In genomic region chr9:87499455-87500015, GRCh38 we compare ENCODE assay signal across 9 cellular contexts. TPM values are rescaled to one million over a fixed set of nuclear protein-coding genes. Genes with fewer than 3 reads are reported as not detected.
DNase-seq lines count a peak whose midpoint lies in the region; ATAC-seq, FAIRE-seq and TF ChIP-seq lines count a peak whose summit lies in the region.
"Had no signal": no experiment of that assay in that cellular context is flagged by ENCODE, and none has a peak within 500 bp of the region (broad histone marks: within the 10 kb centered on the region; RNA-seq: fewer than 3 reads in every experiment).

No MANE protein-coding gene starts in this region.

- 8% methylated on average over 2 of the region's 2 CpGs for WGBS in HepG2 (ENCODE audit: low lambda C conversion rate)

- CTCF ChIA-PET in HepG2 (lab: Yijun Ruan, JAX; ENCODE audit: low intra/inter-chr PET ratio, low total read pairs) = interaction anchor here (1.3 kb wide), 1 partner anchor 163 kb away, joined by 3 read pairs; no protein-coding TSS in a partner anchor

- no peak for TF ChIP-seq RAD21 in HepG2 (CRISPR knock-in tag; IDR thresholded peaks at IDR 0.05)

- TF ChIP-seq POLR2A in HepG2 (IDR thresholded peaks at IDR 0.05; ENCODE audit: insufficient read depth in 1 of 2, low read depth in 2 of 2, low read length in 2 of 2) = no peak

- FAIRE-seq in HepG2 (lab: Jason Lieb, UNC) = peak; percentile 36
- FAIRE-seq: endometrium had no signal

- peaks cover 0 to 4% (median 0%) of the 10 kb centered on the region in 11 experiments; a peak in 1 of 22 replicates for H3K36me3 ChIP-seq in BLaER1 treated with 17β-estradiol and CSF1 and Interleukin-3, amounts not matched to agents 10 nM and 100 nM
- H3K36me3 ChIP-seq in SJSA1 = peaks cover 68% of the 10 kb centered on the region
- H3K36me3 ChIP-seq in HepG2 (replicated peaks in 1 of 2; ENCODE audit: control insufficient read depth in 1 of 2, insufficient read depth in 2 of 2, low read length in 2 of 2) = no peaks in the 10 kb centered on the region

- POLR2A ChIA-PET in HepG2 (lab: Yijun Ruan, JAX) = interaction anchor here (2.7 to 3.8 kb wide), 2 partner anchors 71 to 114 kb away, joined by 28 read pairs; no protein-coding TSS in a partner anchor

- peaks cover 47% of the 10 kb centered on the region for H3K79me2 ChIP-seq in HepG2 (ENCODE audit: insufficient read depth, low read length)

- H3K4me3 Mint-ChIP-seq in stimulated activated memory B cell treated with anti-CD40 and anti-IgM and Interleukin-4, amounts not matched to agents 10 μg/mL and 1 μg/mL and 100 μg/mL, for 72 hours = no peak overlapping the region

- TF ChIP-seq CTCF in HepG2 (CRISPR knock-in tag; IDR thresholded peaks at IDR 0.05) = no peak

- H3K9me3 ChIP-seq in BLaER1 treated with 17β-estradiol and CSF1 and Interleukin-3, amounts not matched to agents 10 nM and 100 nM (replicated peaks in 1 of 11) = peaks cover 0 to 21% (median 18%) of the 10 kb centered on the region in 11 experiments; a peak in 17 of 22 replicates
- H3K9me3 ChIP-seq in SJSA1 (replicated peaks) (no peaks in the 10 kb centered on the region), HepG2 (ENCODE audit: low read length) (no peaks in the 10 kb centered on the region)

- H3K4me3 ChIP-seq in BLaER1 treated with 17β-estradiol and CSF1 and Interleukin-3, amounts not matched to agents 10 nM and 100 nM = peak overlapping the region in 3 of 10 experiments; percentile 65 to 70 (median 67); a peak in 6 of 20 replicates
- H3K4me3 ChIP-seq in SJSA1 (peak overlapping the region; percentile 91), HepG2 (replicated peaks in 1 of 3; ENCODE audit: insufficient read depth in 1 of 3, low read depth in 2 of 3, low read length in 3 of 3) (peak overlapping the region; percentile 79 to 87 (median 85))

- intact Hi-C loops in HepG2 (cut with micrococcal nuclease; ENCODE audit: unreplicated experiment) = loop anchor here (1.0 to 5.0 kb wide), 4 partner anchors 71 to 163 kb away; no protein-coding TSS in a partner anchor

- peaks cover 44% of the 10 kb centered on the region for H3K27me3 Mint-ChIP-seq in stimulated activated memory B cell treated with anti-CD40 and anti-IgM and Interleukin-4, amounts not matched to agents 10 μg/mL and 1 μg/mL and 100 μg/mL, for 72 hours

- no peak for TF ChIP-seq EP300 in HepG2 (IDR thresholded peaks at IDR 0.05; ENCODE audit: low read depth in 2 of 2, low read length in 2 of 2)
- TF ChIP-seq EP300 in HepG2 (CRISPR knock-in tag; IDR thresholded peaks at IDR 0.05; ENCODE audit: borderline replicate concordance) = no peak

- no peak overlapping the region for H3K27ac ChIP-seq in BLaER1 treated with 17β-estradiol and CSF1 and Interleukin-3, amounts not matched to agents 10 nM and 100 nM
- peak overlapping the region; percentile 94 for H3K27ac ChIP-seq in SJSA1
- H3K27ac ChIP-seq in HepG2 (ENCODE audit: extremely low read length, insufficient read depth, low read length) = peak overlapping the region; percentile 86

- peaks cover 15 to 63% (median 47%) of the 10 kb centered on the region in 11 experiments; a peak in 21 of 22 replicates for H3K27me3 ChIP-seq in BLaER1 treated with 17β-estradiol and CSF1 and Interleukin-3, amounts not matched to agents 10 nM and 100 nM
- H3K27me3 ChIP-seq in SJSA1 (replicated peaks) (no peaks in the 10 kb centered on the region), HepG2 (ENCODE audit: control insufficient read depth in 1 of 2, insufficient read depth in 2 of 2, low read length in 2 of 2) (no peaks in the 10 kb centered on the region)

- no peaks in the 10 kb centered on the region for H3K4me1 Mint-ChIP-seq in stimulated activated memory B cell treated with anti-CD40 and anti-IgM and Interleukin-4, amounts not matched to agents 10 μg/mL and 1 μg/mL and 100 μg/mL, for 72 hours

- peak overlapping the region in 3 of 11 experiments; percentile 69 to 93 (median 85); a peak in 4 of 22 replicates for H3K9ac ChIP-seq in BLaER1 treated with 17β-estradiol and CSF1 and Interleukin-3, amounts not matched to agents 10 nM and 100 nM
- H3K9ac ChIP-seq in HepG2 (ENCODE audit: insufficient read depth, low read depth, low read length) = peak overlapping the region; percentile 81

- ATAC-seq in GM21526 (IDR thresholded peaks at IDR 0.05; ENCODE audit: low FRiP score, unreplicated experiment) (peak; percentile 46), HepG2 (no peak)
- ATAC-seq in stimulated activated memory B cell treated with anti-CD40 and anti-IgM and Interleukin-4, amounts not matched to agents 10 μg/mL and 1 μg/mL and 100 μg/mL, for 72 hours = no peak

- H3K4me1 ChIP-seq in BLaER1 treated with 17β-estradiol and CSF1 and Interleukin-3, amounts not matched to agents 10 nM and 100 nM = peaks cover 39 to 91% (median 63%) of the 10 kb centered on the region in 10 experiments
- peaks cover 64% of the 10 kb centered on the region for H3K4me1 ChIP-seq in SJSA1 (replicated peaks)
- peaks cover 67% of the 10 kb centered on the region for H3K4me1 ChIP-seq in HepG2 (ENCODE audit: insufficient read depth, low read length)

- no peaks in the 10 kb centered on the region for H3K9me3 Mint-ChIP-seq in stimulated activated memory B cell treated with anti-CD40 and anti-IgM and Interleukin-4, amounts not matched to agents 10 μg/mL and 1 μg/mL and 100 μg/mL, for 72 hours

- no peak for DNase-seq in SJSA1 (ENCODE audit: low read depth in 1 of 2, low spot score in 2 of 2)
- DNase-seq in HepG2 (ENCODE audit: low spot score) = no peak
- DNase-seq in SIG-M5 treated with dmso at 0.1 percent for 504 hours (lab: John Stamatoyannopoulos, UW; ENCODE audit: unreplicated experiment) = no peak
- no peak for DNase-seq in NCI-H2029 (lab: John Stamatoyannopoulos, UW)
- DNase-seq in activated CD4-positive, CD25-positive, alpha-beta regulatory T cell treated with anti-CD3 and anti-CD28 coated beads, Interleukin-2, amount 50 U/mL, for 72 hours = no peak

- in situ Hi-C loops in HepG2 (cut with HindIII; ENCODE audit: extremely low pct_ligation_motif_present, low pct_unique_long_range_greater_than_20kb) = loop anchor here (10.0 kb wide), 2 partner anchors 165 kb away; no protein-coding TSS in a partner anchor

- peaks cover 0 to 10% (median 0%) of the 10 kb centered on the region in 11 experiments; a peak in 1 of 22 replicates for H4K20me1 ChIP-seq in BLaER1 treated with 17β-estradiol and CSF1 and Interleukin-3, amounts not matched to agents 10 nM and 100 nM
- no peaks in the 10 kb centered on the region; the same call in 1 of the 2 replicates for H4K20me1 ChIP-seq in HepG2 (ENCODE audit: insufficient read depth, low read length)

- no peaks in the 10 kb centered on the region for H3K36me3 Mint-ChIP-seq in stimulated activated memory B cell treated with anti-CD40 and anti-IgM and Interleukin-4, amounts not matched to agents 10 μg/mL and 1 μg/mL and 100 μg/mL, for 72 hours

- BruUV-seq in HepG2 (replicated peaks; lab: Mats Ljungman, UMichigan) = no TSS peak

- H3K4me2 ChIP-seq in BLaER1 treated with 17β-estradiol and CSF1 and Interleukin-3, amounts not matched to agents 10 nM and 100 nM = peak overlapping the region in 7 of 11 experiments; percentile 27 to 95 (median 85); a peak in 15 of 22 replicates
- H3K4me2 ChIP-seq in HepG2 (ENCODE audit: low read depth, low read length) = peak overlapping the region; percentile 95

- no peak overlapping the region for H2AFZ ChIP-seq in HepG2 (ENCODE audit: low read length)

- H3K27ac Mint-ChIP-seq in stimulated activated memory B cell treated with anti-CD40 and anti-IgM and Interleukin-4, amounts not matched to agents 10 μg/mL and 1 μg/mL and 100 μg/mL, for 72 hours = no peak overlapping the region

TF ChIP-seq in HepG2, 621 proteins besides CTCF, POLR2A, EP300 and RAD21 (continues in another document):
- TF ChIP-seq GTF3A (CRISPR knock-in tag; conservative IDR thresholded peaks at IDR 0.05) (no peak), ZNF766 (CRISPR knock-in tag; IDR thresholded peaks at IDR 0.05; ENCODE audit: borderline replicate concordance) (no peak)

RNA-seq across cellular contexts. Expression of gene DAPK1, which starts 1.9 kb away (rescaled TPM):
- total RNA-seq in SJSA1 (2014; rRNA removed; shearing (Covaris generic)) = 84.9 and 103 TPM in 2 replicates
- total RNA-seq in HepG2 (2016; rRNA removed; fragmentation: Illumina TruSeq; extraction: Trizol) = 34.0 and 35.9 TPM in 2 replicates
- 9.8 and 10.3 TPM in 2 replicates for total RNA-seq in HepG2 (2016; cell fraction: cytosol; rRNA removed; fragmentation: Illumina TruSeq; extraction: Trizol; ENCODE audit: low read depth)
- total RNA-seq in HepG2 (2016; cell fraction: insoluble cytoplasmic fraction; rRNA removed; fragmentation: Illumina TruSeq; extraction: Trizol) = 31.5 and 34.0 TPM in 2 replicates
- 20.5 and 22.7 TPM in 2 replicates for total RNA-seq in HepG2 (2016; cell fraction: membrane; rRNA removed; fragmentation: Illumina TruSeq; extraction: Trizol)
- total RNA-seq in HepG2 (2016; cell fraction: nucleus; rRNA removed; fragmentation: Illumina TruSeq; extraction: Trizol) = 55.4 and 57.3 TPM in 2 replicates
- 29.7 and 35.7 TPM in 2 replicates for polyA plus RNA-seq in HepG2 (2011; rRNA removed)
- 13.7 and 17.4 TPM in 2 replicates for polyA plus RNA-seq in HepG2 (2011; cell fraction: cytosol; rRNA removed)
- 118 and 123 TPM in 2 replicates for polyA plus RNA-seq in HepG2 (2011; cell fraction: nucleus; rRNA removed)
- 22.5 and 22.9 TPM in 2 replicates for polyA plus RNA-seq in HepG2 (2012)
- 2.1 and 3.1 TPM in 2 replicates for polyA plus RNA-seq in HepG2 (2016; cell fraction: cytosol; fragmentation: Illumina TruSeq; extraction: Trizol; ENCODE audit: low read depth)
- 22.5 and 24.6 TPM in 2 replicates for polyA plus RNA-seq in HepG2 (2016; cell fraction: insoluble cytoplasmic fraction; fragmentation: Illumina TruSeq; extraction: Trizol; ENCODE audit: low read depth)
- polyA plus RNA-seq in HepG2 (2016; cell fraction: membrane; fragmentation: Illumina TruSeq; extraction: Trizol; ENCODE audit: low read depth) = 6.5 and 7.3 TPM in 2 replicates
- polyA plus RNA-seq in HepG2 (2016; cell fraction: nucleus; fragmentation: Illumina TruSeq; extraction: Trizol; ENCODE audit: insufficient read depth, low read depth) = 54.2 and 58.8 TPM in 2 replicates
- 25.2 and 80.2 TPM in 2 replicates for polyA minus RNA-seq in HepG2 (2011; rRNA and poly(A)+ RNA removed; ENCODE audit: low replicate concordance)
- polyA minus RNA-seq in HepG2 (2011; cell fraction: cytosol; rRNA and poly(A)+ RNA removed) = 15.7 and 16.1 TPM in 2 replicates
- polyA minus RNA-seq in HepG2 (2011; cell fraction: nucleus; rRNA and poly(A)+ RNA removed) = 128 and 136 TPM in 2 replicates

Comparison
In these comparisons a context has a peak if more than half of its experiments do, and no peak if none do; other contexts are left out.
1. H3K27ac ChIP-seq: peak in SJSA1 (single experiment) and HepG2 (single experiment); none in BLaER1 treated with 17β-estradiol and CSF1 and Interleukin-3, amounts not matched to agents 10 nM and 100 nM (0 of 11).